Comparison of ENCODE assay signal across 17 cellular contexts in the genomic region with DNA sequence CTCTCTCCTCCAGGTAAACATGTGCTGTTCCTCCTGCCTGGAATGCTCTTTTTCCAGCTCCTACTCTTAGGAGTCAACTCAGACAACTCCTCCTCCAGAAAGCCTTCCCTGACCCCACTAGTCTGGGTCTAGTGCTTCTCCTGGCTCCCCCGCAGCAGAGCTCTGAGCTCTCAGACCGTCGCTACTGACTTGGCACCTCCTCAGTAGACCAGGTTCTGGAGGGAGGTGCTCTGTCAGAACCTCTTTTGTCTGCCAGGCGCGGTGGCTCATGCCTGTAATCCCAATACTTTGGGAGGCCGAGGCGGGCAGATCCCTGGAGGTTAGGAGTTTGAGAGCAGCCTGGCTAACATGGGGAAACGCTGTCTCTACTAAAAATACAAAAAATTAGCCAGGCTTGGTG. TPM values are rescaled to one million over a fixed set of nuclear protein-coding genes. Genes with fewer than 3 reads are reported as not detected.
DNase-seq lines count a peak whose midpoint lies in the region; ATAC-seq and TF ChIP-seq lines count a peak whose summit lies in the region.
"Had no signal": no experiment of that assay in that cellular context is flagged by ENCODE, and none has a peak within 500 bp of the region (broad histone marks: within the 10 kb centered on the region; RNA-seq: fewer than 3 reads in every experiment).

No MANE protein-coding gene starts in this region.

- H3K4me1 ChIP-seq in left ventricle myocardium inferior = peaks cover 91% of the 10 kb centered on the region
- H3K4me1 ChIP-seq: BE2C had no signal

- CTCF ChIA-PET in GM10248 (lab: Yijun Ruan, JAX) = no interaction called here

- H3K36me3 ChIP-seq in left ventricle myocardium inferior = peaks cover 40% of the 10 kb centered on the region

- no peaks in the 10 kb centered on the region for H3K9me3 ChIP-seq in left ventricle myocardium inferior (replicated peaks)
- H3K9me3 ChIP-seq: BE2C, pancreas, thoracic aorta had no signal

- no peaks in the 10 kb centered on the region for H3K27me3 ChIP-seq in left ventricle myocardium inferior (ENCODE audit: low read depth)
- H3K27me3 ChIP-seq: BE2C, brain microvascular endothelial cell, pancreas had no signal

- peak overlapping the region; percentile 94 for H3K4me3 ChIP-seq in left ventricle myocardium inferior
- H3K4me3 ChIP-seq: pancreas had no signal

- H3K4me3 Mint-ChIP-seq in nephron = peak overlapping the region; percentile 79 to 99 (median 99)
- H3K4me3 Mint-ChIP-seq: activated CD8-positive, alpha-beta memory T cell treated with anti-CD3 and anti-CD28 coated beads, Interleukin-2, amount 10 ng/mL, durations not matched to agents 7 days and 5 days had no signal

- H3K27ac ChIP-seq in left ventricle myocardium inferior (replicated peaks) = peak overlapping the region; percentile 98
- H3K27ac ChIP-seq: brain microvascular endothelial cell, pancreas had no signal

- peaks cover 27% of the 10 kb centered on the region for H3K36me3 Mint-ChIP-seq in nephron (ENCODE audit: low read depth)

- H3K9me3 Mint-ChIP-seq in nephron = no peaks in the 10 kb centered on the region

- peak overlapping the region; percentile 64 to 86 (median 80) for H3K27ac Mint-ChIP-seq in nephron

- H3K27me3 Mint-ChIP-seq in nephron (ENCODE audit: low read depth) = peaks cover 4% of the 10 kb centered on the region
- H3K27me3 Mint-ChIP-seq: activated CD8-positive, alpha-beta memory T cell treated with anti-CD3 and anti-CD28 coated beads, Interleukin-2, amount 10 ng/mL, durations not matched to agents 7 days and 5 days had no signal

- ATAC-seq in left cardiac atrium (no peak), GM21381 (IDR thresholded peaks at IDR 0.05; ENCODE audit: unreplicated experiment) (no peak), HG03280 (IDR thresholded peaks at IDR 0.05; ENCODE audit: unreplicated experiment) (no peak)
- ATAC-seq: activated CD8-positive, alpha-beta memory T cell treated with anti-CD3 and anti-CD28 coated beads, Interleukin-2, amount 10 ng/mL, durations not matched to agents 7 days and 5 days; pancreas had no signal

- POLR2A ChIA-PET in GM10248 (lab: Yijun Ruan, JAX) = no interaction called here

- H3K4me1 Mint-ChIP-seq in nephron = peaks cover 51% of the 10 kb centered on the region

- intact Hi-C loops in left ventricle myocardium inferior (cut with micrococcal nuclease) (no loop called here), left cardiac atrium (cut with DNase I) (no loop called here)

- TF ChIP-seq CTCF in left ventricle myocardium inferior (IDR thresholded peaks at IDR 0.05; ENCODE audit: borderline replicate concordance) = no peak
- TF ChIP-seq CTCF in nephron (IDR thresholded peaks at IDR 0.05; ENCODE audit: unreplicated experiment in 3 of 3) = no peak
- no peak for TF ChIP-seq CTCF in GM10248 (IDR thresholded peaks at IDR 0.05; ENCODE audit: control extremely low read depth, extremely low read depth, low read depth, missing control alignments)

- DNase-seq in left ventricle myocardium inferior (no peak), left cardiac atrium (no peak), cerebellum (ENCODE audit: low spot score) (peak; percentile 75), T1000 (lab: John Stamatoyannopoulos, UW) (no peak), GM10248 (ENCODE audit: extremely low spot score) (no peak)
- DNase-seq: activated CD8-positive, alpha-beta memory T cell treated with anti-CD3 and anti-CD28 coated beads, Interleukin-2, amount 10 ng/mL, durations not matched to agents 7 days and 5 days; BE2C; brain microvascular endothelial cell; kidney; NCI-H1436; NCI-H82; pancreas; stimulated activated CD4-positive, alpha-beta T cell treated with anti-CD3 and anti-CD28 coated beads, Interleukin-4, amount 100 ng/mL, for 4 hours had no signal

RNA-seq across cellular contexts. Expression of gene LRRC8A, which starts 3.4 kb away (rescaled TPM):
- total RNA-seq in left ventricle myocardium inferior (19.8 TPM), left cardiac atrium (10 to 100 TPM; 23.7 to 47.8 TPM), cerebellum (26.0 TPM)

RNA-seq across cellular contexts. Expression of gene KYAT1, which starts 3.6 kb away (rescaled TPM):
- total RNA-seq in left ventricle myocardium inferior = 12.1 TPM
- 10 to 100 TPM; 10.4 to 10.8 TPM for total RNA-seq in left cardiac atrium
- 9.3 TPM for total RNA-seq in cerebellum

RNA-seq across cellular contexts. Expression of gene PHYHD1, which starts 35.4 kb away (rescaled TPM):
- total RNA-seq in left ventricle myocardium inferior (20.3 TPM), left cardiac atrium (10 to 100 TPM; 21.4 to 28.2 TPM), cerebellum (1.1 TPM)

RNA-seq across cellular contexts. Expression of gene SPOUT1, which starts 55.8 kb away (rescaled TPM):
- total RNA-seq in left ventricle myocardium inferior (17.5 TPM), left cardiac atrium (10 to 100 TPM; 18.5 to 20.9 TPM), cerebellum (19.5 TPM)

Comparison
In these comparisons a context has a peak if more than half of its experiments do, and no peak if none do; other contexts are left out.
1. RNA of gene PHYHD1, which starts 35.4 kb away (total RNA-seq): 21.4 to 28.2 TPM in left cardiac atrium and 20.3 TPM in left ventricle myocardium inferior (single experiment); 1.1 TPM in cerebellum (single experiment); every median in the first group is over 10 times any median in the second.